1 cellular context compared by ENCODE assay signal in genomic region chr16:68356249-68356918, GRCh38.
A peak's percentile ranks its signal among the peaks of the same experiment; 100 is the strongest.
TF ChIP-seq lines count a peak whose summit lies in the region.

No MANE protein-coding gene starts in this region.

TF ChIP-seq in K562, 482 proteins besides CTCF, POLR2A, EP300 and RAD21:
- TF ChIP-seq E4F1 (CRISPR knock-in tag; IDR thresholded peaks at IDR 0.05; ENCODE audit: borderline replicate concordance) (no peak), POLR2G (IDR thresholded peaks at IDR 0.05; ENCODE audit: low read depth, low read length) (peak; percentile 17; the same call in 1 of the 2 replicates)
TF ChIP-seq in K562: peak in this region for 1.
